10 cellular contexts compared by ENCODE assay signal in genomic region chr2:176104338-176105077, GRCh38. TPM values are rescaled to one million over a fixed set of nuclear protein-coding genes. Genes with fewer than 3 reads are reported as not detected.
A peak's percentile ranks its signal among the peaks of the same experiment; 100 is the strongest.
DNase-seq lines count a peak whose midpoint lies in the region; ATAC-seq and TF ChIP-seq lines count a peak whose summit lies in the region.
"Had no signal": no experiment of that assay in that cellular context is flagged by ENCODE, and none has a peak within 500 bp of the region (broad histone marks: within the 10 kb centered on the region; RNA-seq: fewer than 3 reads in every experiment).

No MANE protein-coding gene starts in this region.

- peak; percentile 44 for DNase-seq in activated CD8-positive, alpha-beta T cell treated with anti-CD3 and anti-CD28 coated beads for 36 hours
- DNase-seq in activated CD8-positive, alpha-beta T cell treated with anti-CD3 and anti-CD28 coated beads, Interleukin-2, amount 10 ng/mL, durations not matched to agents 7 days and 5 days, result no peak
- no peak for DNase-seq in RWPE1 (ENCODE audit: low spot score)
- no peak for DNase-seq in stimulated activated naive CD8-positive, alpha-beta T cell treated with anti-CD3 and anti-CD28 coated beads, Interleukin-15, amount 100 ng/mL, for 72 hours
- no peak for DNase-seq in body of pancreas
- no peak for DNase-seq in stimulated activated CD4-positive, alpha-beta T cell treated with anti-CD3 and anti-CD28 coated beads, Interleukin-12 subunit alpha, Interleukin-12 subunit beta, amount 100 ng/mL, for 4 hours
- DNase-seq: activated T-cell treated with anti-CD3 and anti-CD28 coated beads, Interleukin-2, amount 50 U/mL, for 1 hour had no signal

- H3K4me3 ChIP-seq in iPS-18c (ENCODE audit: insufficient read depth, low read depth, low read length), result 0 out of 2 replicates have a peak overlapping the region, but pooled peaks have one; percentile 15
- H3K4me3 ChIP-seq in body of pancreas, result no peak overlapping the region

- TF ChIP-seq CTCF in activated CD8-positive, alpha-beta T cell treated with anti-CD3 and anti-CD28 coated beads for 36 hours (IDR thresholded peaks at IDR 0.05), result no peak
- TF ChIP-seq CTCF in RWPE1 (conservative IDR thresholded peaks at IDR 0.05; ENCODE audit: low read depth), result no peak
- TF ChIP-seq CTCF in body of pancreas (IDR thresholded peaks at IDR 0.05), result no peak

- CTCF ChIA-PET in activated CD8-positive, alpha-beta T cell treated with anti-CD3 and anti-CD28 coated beads for 36 hours (lab: Charles Lee), result interaction anchor here (1.2 to 2.8 kb wide), 6 partner anchors 9 to 56 kb away, joined by 3 to 15 read pairs (median 4); no protein-coding TSS in a partner anchor
- CTCF ChIA-PET in activated CD8-positive, alpha-beta T cell treated with anti-CD3 and anti-CD28 coated beads, Interleukin-2, amount 10 ng/mL, durations not matched to agents 7 days and 5 days (lab: Charles Lee), result interaction anchor here (0.7 to 1.1 kb wide), 3 partner anchors 22 to 29 kb away, joined by 3 to 4 read pairs (median 3); no protein-coding TSS in a partner anchor
- CTCF ChIA-PET in RWPE1 (lab: Yijun Ruan, JAX), result interaction anchor here (0.7 to 1.3 kb wide), 5 partner anchors 11 to 710 kb away, joined by 3 to 5 read pairs (median 3); no protein-coding TSS in a partner anchor

- peaks cover 3% of the 10 kb centered on the region for H3K36me3 Mint-ChIP-seq in activated CD8-positive, alpha-beta T cell treated with anti-CD3 and anti-CD28 coated beads for 36 hours (ENCODE audit: low read depth)
- peaks cover 7% of the 10 kb centered on the region for H3K36me3 Mint-ChIP-seq in activated CD8-positive, alpha-beta T cell treated with anti-CD3 and anti-CD28 coated beads, Interleukin-2, amount 10 ng/mL, durations not matched to agents 7 days and 5 days (ENCODE audit: low read depth)

- no peak for TF ChIP-seq POLR2A in body of pancreas (IDR thresholded peaks at IDR 0.05)

- no peak overlapping the region for H3K4me3 Mint-ChIP-seq in activated CD8-positive, alpha-beta T cell treated with anti-CD3 and anti-CD28 coated beads for 36 hours
- no peak overlapping the region for H3K4me3 Mint-ChIP-seq in activated CD8-positive, alpha-beta T cell treated with anti-CD3 and anti-CD28 coated beads, Interleukin-2, amount 10 ng/mL, durations not matched to agents 7 days and 5 days
- H3K4me3 Mint-ChIP-seq in stimulated activated naive CD8-positive, alpha-beta T cell treated with anti-CD3 and anti-CD28 coated beads, Interleukin-15, amount 100 ng/mL, for 72 hours, result peak overlapping the region; percentile 55 to 72

- WGBS in body of pancreas, 2 donors, result 2 to 4% methylated on average over 54 to 55 of the region's 56 CpGs

- H3K4me1 ChIP-seq in body of pancreas, result peaks cover 28% of the 10 kb centered on the region

- peaks cover 23% of the 10 kb centered on the region for H3K4me1 Mint-ChIP-seq in activated CD8-positive, alpha-beta T cell treated with anti-CD3 and anti-CD28 coated beads for 36 hours (ENCODE audit: low read depth)
- H3K4me1 Mint-ChIP-seq in activated CD8-positive, alpha-beta T cell treated with anti-CD3 and anti-CD28 coated beads, Interleukin-2, amount 10 ng/mL, durations not matched to agents 7 days and 5 days (ENCODE audit: low read depth), result peaks cover 10% of the 10 kb centered on the region
- peaks cover 47% of the 10 kb centered on the region for H3K4me1 Mint-ChIP-seq in stimulated activated naive CD8-positive, alpha-beta T cell treated with anti-CD3 and anti-CD28 coated beads, Interleukin-15, amount 100 ng/mL, for 72 hours

- H3K27ac ChIP-seq in RWPE1 (peak overlapping the region; percentile 98), body of pancreas (no peak overlapping the region)
- H3K27ac ChIP-seq: C4-2B had no signal

- no peak for ATAC-seq in activated CD8-positive, alpha-beta T cell treated with anti-CD3 and anti-CD28 coated beads for 36 hours
- ATAC-seq in activated CD8-positive, alpha-beta T cell treated with anti-CD3 and anti-CD28 coated beads, Interleukin-2, amount 10 ng/mL, durations not matched to agents 7 days and 5 days, result no peak
- ATAC-seq in stimulated activated naive CD8-positive, alpha-beta T cell treated with anti-CD3 and anti-CD28 coated beads, Interleukin-15, amount 100 ng/mL, for 72 hours, result peak; percentile 13
- ATAC-seq in body of pancreas, result no peak
- ATAC-seq in HG02588 (IDR thresholded peaks at IDR 0.05; ENCODE audit: unreplicated experiment), result no peak

- no peak overlapping the region for H3K27ac Mint-ChIP-seq in activated CD8-positive, alpha-beta T cell treated with anti-CD3 and anti-CD28 coated beads for 36 hours
- H3K27ac Mint-ChIP-seq in activated CD8-positive, alpha-beta T cell treated with anti-CD3 and anti-CD28 coated beads, Interleukin-2, amount 10 ng/mL, durations not matched to agents 7 days and 5 days, result no peak overlapping the region
- no peak overlapping the region for H3K27ac Mint-ChIP-seq in stimulated activated naive CD8-positive, alpha-beta T cell treated with anti-CD3 and anti-CD28 coated beads, Interleukin-15, amount 100 ng/mL, for 72 hours

- peaks cover 2% of the 10 kb centered on the region for H3K9me3 ChIP-seq in iPS-18c (ENCODE audit: control insufficient read depth, insufficient read depth, low read length)
- H3K9me3 ChIP-seq in body of pancreas, result no peaks in the 10 kb centered on the region

- no peaks in the 10 kb centered on the region for H3K36me3 ChIP-seq in body of pancreas (replicated peaks in 1 of 2; ENCODE audit: insufficient read depth in 1 of 2, low read depth in 2 of 2)

- H3K27me3 ChIP-seq in body of pancreas, result peaks cover 0 to 70% of the 10 kb centered on the region in 2 donors

- peaks cover 2% of the 10 kb centered on the region for H3K9me3 Mint-ChIP-seq in activated CD8-positive, alpha-beta T cell treated with anti-CD3 and anti-CD28 coated beads for 36 hours
- no peaks in the 10 kb centered on the region for H3K9me3 Mint-ChIP-seq in activated CD8-positive, alpha-beta T cell treated with anti-CD3 and anti-CD28 coated beads, Interleukin-2, amount 10 ng/mL, durations not matched to agents 7 days and 5 days (ENCODE audit: insufficient read depth)
- H3K9me3 Mint-ChIP-seq in stimulated activated naive CD8-positive, alpha-beta T cell treated with anti-CD3 and anti-CD28 coated beads, Interleukin-15, amount 100 ng/mL, for 72 hours, result no peaks in the 10 kb centered on the region

- POLR2A ChIA-PET in activated CD8-positive, alpha-beta T cell treated with anti-CD3 and anti-CD28 coated beads for 36 hours (lab: Charles Lee), result interaction anchor here (1.6 kb wide), 1 partner anchor 25 kb away, joined by 5 read pairs; no protein-coding TSS in a partner anchor
- POLR2A ChIA-PET in activated CD8-positive, alpha-beta T cell treated with anti-CD3 and anti-CD28 coated beads, Interleukin-2, amount 10 ng/mL, durations not matched to agents 7 days and 5 days (lab: Charles Lee), result interaction anchor here (1.0 kb wide), 1 partner anchor 10 kb away, joined by 3 read pairs; no protein-coding TSS in a partner anchor
- POLR2A ChIA-PET in RWPE1 (lab: Yijun Ruan, JAX; ENCODE audit: low non-redundant PET), result interaction anchor here (0.8 kb wide), 1 partner anchor 1120 kb away, joined by 12 read pairs; no protein-coding TSS in a partner anchor

- intact Hi-C loops in activated CD8-positive, alpha-beta T cell treated with anti-CD3 and anti-CD28 coated beads for 36 hours (cut with micrococcal nuclease), result no loop called here
- intact Hi-C loops in body of pancreas (cut with DNase I), result no loop called here

- H3K27me3 Mint-ChIP-seq in activated CD8-positive, alpha-beta T cell treated with anti-CD3 and anti-CD28 coated beads for 36 hours, result peaks cover 82% of the 10 kb centered on the region
- H3K27me3 Mint-ChIP-seq in activated CD8-positive, alpha-beta T cell treated with anti-CD3 and anti-CD28 coated beads, Interleukin-2, amount 10 ng/mL, durations not matched to agents 7 days and 5 days (ENCODE audit: low read depth), result peaks cover 79% of the 10 kb centered on the region
- peaks cover 95% of the 10 kb centered on the region for H3K27me3 Mint-ChIP-seq in stimulated activated naive CD8-positive, alpha-beta T cell treated with anti-CD3 and anti-CD28 coated beads, Interleukin-15, amount 100 ng/mL, for 72 hours

RNA-seq across cellular contexts. Expression of gene HOXD11, which starts 2.6 kb away (rescaled TPM):
- total RNA-seq in activated CD8-positive, alpha-beta T cell treated with anti-CD3 and anti-CD28 coated beads for 36 hours, result not detected
- not detected for total RNA-seq in activated CD8-positive, alpha-beta T cell treated with anti-CD3 and anti-CD28 coated beads, Interleukin-2, amount 10 ng/mL, durations not matched to agents 7 days and 5 days
- total RNA-seq in body of pancreas, result not detected

RNA-seq across cellular contexts. Expression of gene HOXD12, which starts 4.9 kb away (rescaled TPM):
- total RNA-seq in activated CD8-positive, alpha-beta T cell treated with anti-CD3 and anti-CD28 coated beads for 36 hours, result not detected
- not detected for total RNA-seq in activated CD8-positive, alpha-beta T cell treated with anti-CD3 and anti-CD28 coated beads, Interleukin-2, amount 10 ng/mL, durations not matched to agents 7 days and 5 days
- total RNA-seq in body of pancreas, result not detected

RNA-seq across cellular contexts. Expression of gene HOXD13, which starts 12.0 kb away (rescaled TPM):
- not detected for total RNA-seq in activated CD8-positive, alpha-beta T cell treated with anti-CD3 and anti-CD28 coated beads for 36 hours
- total RNA-seq in activated CD8-positive, alpha-beta T cell treated with anti-CD3 and anti-CD28 coated beads, Interleukin-2, amount 10 ng/mL, durations not matched to agents 7 days and 5 days, result not detected
- not detected for total RNA-seq in body of pancreas

RNA-seq across cellular contexts. Expression of gene HOXD10, which starts 12.1 kb away (rescaled TPM):
- total RNA-seq in activated CD8-positive, alpha-beta T cell treated with anti-CD3 and anti-CD28 coated beads for 36 hours, result not detected
- total RNA-seq in activated CD8-positive, alpha-beta T cell treated with anti-CD3 and anti-CD28 coated beads, Interleukin-2, amount 10 ng/mL, durations not matched to agents 7 days and 5 days, result not detected
- total RNA-seq in body of pancreas, result under 1 TPM in 1 of 2 donors, not detected in 1; 0.26 TPM

RNA-seq across cellular contexts. Expression of gene HOXD9, which starts 18.0 kb away (rescaled TPM):
- not detected for total RNA-seq in activated CD8-positive, alpha-beta T cell treated with anti-CD3 and anti-CD28 coated beads for 36 hours
- total RNA-seq in activated CD8-positive, alpha-beta T cell treated with anti-CD3 and anti-CD28 coated beads, Interleukin-2, amount 10 ng/mL, durations not matched to agents 7 days and 5 days, result not detected
- total RNA-seq in body of pancreas, result 1 to 10 TPM in 1 of 2 donors, under 1 TPM in 1; 0.33 to 1.6 TPM

Comparison
In these comparisons a context has a peak if more than half of its experiments do, and no peak if none do; other contexts are left out.
1. H3K4me3 Mint-ChIP-seq: peak in stimulated activated naive CD8-positive, alpha-beta T cell treated with anti-CD3 and anti-CD28 coated beads, Interleukin-15, amount 100 ng/mL, for 72 hours (2 of 2); none in activated CD8-positive, alpha-beta T cell treated with anti-CD3 and anti-CD28 coated beads for 36 hours (single experiment) and activated CD8-positive, alpha-beta T cell treated with anti-CD3 and anti-CD28 coated beads, Interleukin-2, amount 10 ng/mL, durations not matched to agents 7 days and 5 days (single experiment).